3 cellular contexts compared by ENCODE assay signal in genomic region chr12:132200800-132201199, GRCh38.
TF ChIP-seq lines count a peak whose summit lies in the region.

No MANE protein-coding gene starts in this region.

TF ChIP-seq in HEK293, 187 proteins besides CTCF, POLR2A, EP300 and RAD21:
- TF ChIP-seq ZNF223 (tag by site-specific recombination; IDR thresholded peaks at IDR 0.05) (peak; percentile 75; the same call in 1 of the 2 replicates), ZNF621 (tag by site-specific recombination; IDR thresholded peaks at IDR 0.05) (no peak), ZNF747 (tag by site-specific recombination; IDR thresholded peaks at IDR 0.05) (no peak)
TF ChIP-seq in HEK293: peak in this region for 1.

TF ChIP-seq in K562, 482 proteins besides CTCF, POLR2A, EP300 and RAD21:
- TF ChIP-seq NCOA6 (IDR thresholded peaks at IDR 0.05): no peak
- TF ChIP-seq CEBPZ (IDR thresholded peaks at IDR 0.05; ENCODE audit: borderline replicate concordance, low read depth, low read length): no peak
- TF ChIP-seq HDAC8 (tag; IDR thresholded peaks at IDR 0.05): no peak
- TF ChIP-seq, protein P1, sequence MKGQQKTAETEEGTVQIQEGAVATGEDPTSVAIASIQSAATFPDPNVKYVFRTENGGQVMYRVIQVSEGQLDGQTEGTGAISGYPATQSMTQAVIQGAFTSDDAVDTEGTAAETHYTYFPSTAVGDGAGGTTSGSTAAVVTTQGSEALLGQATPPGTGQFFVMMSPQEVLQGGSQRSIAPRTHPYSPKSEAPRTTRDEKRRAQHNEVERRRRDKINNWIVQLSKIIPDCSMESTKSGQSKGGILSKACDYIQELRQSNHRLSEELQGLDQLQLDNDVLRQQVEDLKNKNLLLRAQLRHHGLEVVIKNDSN (CRISPR knock-in tag; IDR thresholded peaks at IDR 0.05): 0 out of 2 replicates have a peak, but pooled peaks have one; percentile 11
- TF ChIP-seq ZNF507 (tag; conservative IDR thresholded peaks at IDR 0.05): no peak
- TF ChIP-seq KLF13 (tag; IDR thresholded peaks at IDR 0.05; ENCODE audit: borderline replicate concordance, low read depth): no peak

TF ChIP-seq in SK-N-SH, 30 proteins besides CTCF, POLR2A, EP300 and RAD21:
- TF ChIP-seq MXI1 (IDR thresholded peaks at IDR 0.05; ENCODE audit: low read depth, low read length) (no peak), RCOR1 (IDR thresholded peaks at IDR 0.05; ENCODE audit: low read length) (no peak), SIN3A (IDR thresholded peaks at IDR 0.05; ENCODE audit: borderline replicate concordance, low read depth, low read length) (no peak), GABPA (IDR thresholded peaks at IDR 0.05; ENCODE audit: low read depth) (no peak), RXRA (IDR thresholded peaks at IDR 0.05; ENCODE audit: borderline replicate concordance, low read depth) (no peak)
- TF ChIP-seq, protein P2, sequence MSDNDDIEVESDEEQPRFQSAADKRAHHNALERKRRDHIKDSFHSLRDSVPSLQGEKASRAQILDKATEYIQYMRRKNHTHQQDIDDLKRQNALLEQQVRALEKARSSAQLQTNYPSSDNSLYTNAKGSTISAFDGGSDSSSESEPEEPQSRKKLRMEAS (IDR thresholded peaks at IDR 0.05; ENCODE audit: low read depth): no peak
